Comparison of ENCODE assay signal across 8 cellular contexts in the genomic region with DNA sequence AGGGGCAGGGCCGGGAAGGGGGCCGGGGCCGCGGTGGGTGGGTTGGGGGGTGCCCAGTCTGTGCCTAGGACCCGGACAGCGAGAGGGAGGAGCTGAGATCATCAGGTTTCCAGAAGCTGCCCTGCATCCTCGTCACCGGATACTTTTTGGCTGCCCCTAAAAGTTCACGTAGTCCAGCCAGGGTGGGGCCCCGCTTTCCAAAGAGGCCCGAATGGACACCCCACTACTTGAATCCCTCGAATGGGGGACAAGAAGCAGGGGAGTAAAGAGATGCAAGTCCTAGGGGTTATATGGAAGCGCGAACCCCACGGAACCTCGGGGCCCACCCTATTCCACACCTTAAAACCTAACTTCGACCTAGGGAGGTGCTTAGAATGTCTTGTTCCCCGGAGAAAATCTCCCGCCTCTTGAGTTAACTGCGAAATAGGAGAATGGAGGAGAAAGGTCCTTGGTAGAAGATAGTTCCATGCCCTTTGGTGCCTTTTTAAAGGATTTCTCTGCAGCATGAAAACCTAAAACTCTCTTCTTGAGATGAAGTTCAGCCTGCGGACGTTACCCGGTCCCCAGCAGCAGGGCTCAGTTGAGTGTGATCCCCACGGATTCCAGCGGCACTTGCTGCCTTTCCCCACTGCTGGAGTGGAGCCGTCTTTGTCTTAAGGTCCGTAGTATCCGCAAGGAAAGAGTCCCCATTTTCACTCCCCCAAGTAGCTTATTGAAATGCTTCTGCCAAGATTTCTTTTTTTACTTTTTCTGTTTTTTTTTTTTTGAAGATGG. TPM values are rescaled to one million over a fixed set of nuclear protein-coding genes. Genes with fewer than 3 reads are reported as not detected.
DNase-seq lines count a peak whose midpoint lies in the region; ATAC-seq and TF ChIP-seq lines count a peak whose summit lies in the region.

No MANE protein-coding gene starts in this region.

- CTCF ChIA-PET in HEK293T (lab: Yijun Ruan, JAX) = no interaction called here

- H2AFZ ChIP-seq in MM.1S (ENCODE audit: low read length) (peak overlapping the region; percentile 73), neural cell (ENCODE audit: low read depth, low read length) (no peak overlapping the region)

- H3K27me3 Mint-ChIP-seq in endodermal cell (ENCODE audit: insufficient read depth) = peaks cover 33% of the 10 kb centered on the region

- peak overlapping the region; percentile 39 for H3K27ac Mint-ChIP-seq in endodermal cell

- H3K4me1 Mint-ChIP-seq in endodermal cell = peaks cover 37% of the 10 kb centered on the region

- H3K4me3 Mint-ChIP-seq in endodermal cell = peak overlapping the region; percentile 96

- no peak overlapping the region for H3K27ac ChIP-seq in BLaER1
- no peak overlapping the region for H3K27ac ChIP-seq in MM.1S (ENCODE audit: low read length)
- H3K27ac ChIP-seq in endodermal cell (ENCODE audit: low read depth, low read length) = no peak overlapping the region
- no peak overlapping the region for H3K27ac ChIP-seq in neural cell (ENCODE audit: low read length)

- H3K9ac ChIP-seq in BLaER1 = no peak overlapping the region
- no peak overlapping the region; the same call in 1 of the 2 replicates for H3K9ac ChIP-seq in MM.1S (ENCODE audit: low read length)
- H3K9ac ChIP-seq in endodermal cell (ENCODE audit: extremely low read depth, low read length, poor library complexity, severe bottlenecking) = no peak overlapping the region
- peak overlapping the region; percentile 87 for H3K9ac ChIP-seq in neural cell (ENCODE audit: low read length)

- POLR2A ChIA-PET in HEK293T (lab: Yijun Ruan, JAX) = no interaction called here

- peaks cover 23% of the 10 kb centered on the region for H3K36me3 Mint-ChIP-seq in endodermal cell (ENCODE audit: low read depth)

- peak overlapping the region; percentile 98 for H3K4me2 ChIP-seq in BLaER1
- H3K4me2 ChIP-seq in MM.1S (ENCODE audit: low read depth, low read length) = peak overlapping the region; percentile 69
- no peak overlapping the region for H3K4me2 ChIP-seq in neural cell (ENCODE audit: low read length)

- no peaks in the 10 kb centered on the region for H3K79me2 ChIP-seq in MM.1S (ENCODE audit: low read length)
- no peaks in the 10 kb centered on the region for H3K79me2 ChIP-seq in neural cell (replicated peaks; ENCODE audit: insufficient read depth, low read length)

- peaks cover 4% of the 10 kb centered on the region for H3K9me3 Mint-ChIP-seq in endodermal cell

- peak overlapping the region; percentile 89 for H3K4me3 ChIP-seq in BLaER1
- peak overlapping the region; percentile 64 for H3K4me3 ChIP-seq in MM.1S (ENCODE audit: low read length)
- H3K4me3 ChIP-seq in endodermal cell (ENCODE audit: low read length) = peak overlapping the region; percentile 76
- peak overlapping the region; percentile 77 for H3K4me3 ChIP-seq in neural cell (ENCODE audit: low read length)

- H4K20me1 ChIP-seq in BLaER1 (0 out of 2 replicates have a peak, but pooled peaks cover 7% of the 10 kb centered on the region), MM.1S (ENCODE audit: insufficient read depth, low read length) (no peaks in the 10 kb centered on the region), neural cell (ENCODE audit: insufficient read depth) (no peaks in the 10 kb centered on the region)

- ATAC-seq in HG03108 (IDR thresholded peaks at IDR 0.05; ENCODE audit: unreplicated experiment) (no peak), GM19467 (IDR thresholded peaks at IDR 0.05; ENCODE audit: unreplicated experiment) (no peak)

- 59 to 74% methylated on average over 13 to 28 of the region's 28 CpGs for WGBS in endodermal cell (ENCODE audit: insufficient coverage in 1 of 2, insufficient read length in 1 of 2), 2 experiments

- H3K9me3 ChIP-seq in BLaER1 = no peaks in the 10 kb centered on the region
- no peaks in the 10 kb centered on the region for H3K9me3 ChIP-seq in MM.1S (replicated peaks; ENCODE audit: insufficient read depth, low read length)
- H3K9me3 ChIP-seq in endodermal cell (ENCODE audit: control insufficient read depth, low read length) = no peaks in the 10 kb centered on the region
- no peaks in the 10 kb centered on the region for H3K9me3 ChIP-seq in neural cell (ENCODE audit: low read length)

- no peaks in the 10 kb centered on the region for H3F3A ChIP-seq in MM.1S (ENCODE audit: insufficient read depth, low read length)
- H3F3A ChIP-seq in neural cell (ENCODE audit: insufficient read depth, low read length, poor library complexity, severe bottlenecking) = no peaks in the 10 kb centered on the region

- H3K27me3 ChIP-seq in BLaER1 (peaks cover 25% of the 10 kb centered on the region), MM.1S (replicated peaks; ENCODE audit: insufficient read depth, low read length) (peaks cover 5% of the 10 kb centered on the region; the same call in 1 of the 2 replicates), endodermal cell (ENCODE audit: control insufficient read depth, insufficient read depth, low read length, poor library complexity, severe bottlenecking) (no peaks in the 10 kb centered on the region), neural cell (ENCODE audit: insufficient read depth, low read depth, low read length) (peaks cover 2% of the 10 kb centered on the region)

- no peak for TF ChIP-seq EP300 in neural cell (conservative IDR thresholded peaks at IDR 0.05; ENCODE audit: poor library complexity, severe bottlenecking)

- TF ChIP-seq RAD21 in neural cell (conservative IDR thresholded peaks at IDR 0.05) = no peak

- DNase-seq in MM.1S (no peak), endodermal cell (no peak), NCI-H2107 (lab: John Stamatoyannopoulos, UW) (no peak), HEK293T (ENCODE audit: extremely low spot score) (no peak)

- H3K36me3 ChIP-seq in BLaER1 (no peaks in the 10 kb centered on the region), MM.1S (replicated peaks; ENCODE audit: insufficient read depth, low read length) (no peaks in the 10 kb centered on the region), endodermal cell (ENCODE audit: control insufficient read depth, insufficient read depth, low read length) (peaks cover 27% of the 10 kb centered on the region), neural cell (ENCODE audit: insufficient read depth, low read length) (peaks cover 5% of the 10 kb centered on the region)

- no peak for TF ChIP-seq CTCF in MM.1S (IDR thresholded peaks at IDR 0.05; ENCODE audit: low read length)
- TF ChIP-seq CTCF in endodermal cell (conservative IDR thresholded peaks at IDR 0.05) = no peak
- TF ChIP-seq CTCF in neural cell (IDR thresholded peaks at IDR 0.05; ENCODE audit: poor library complexity, severe bottlenecking) = no peak

- H3K9me2 ChIP-seq in MM.1S (replicated peaks; ENCODE audit: insufficient read depth, low read length) (no peaks in the 10 kb centered on the region), neural cell (ENCODE audit: insufficient read depth, low read length) (no peaks in the 10 kb centered on the region)

- H3K4me1 ChIP-seq in BLaER1 = peaks cover 10% of the 10 kb centered on the region
- H3K4me1 ChIP-seq in MM.1S (ENCODE audit: low read length) = 0 out of 2 replicates have a peak, but pooled peaks cover 3% of the 10 kb centered on the region
- peaks cover 11% of the 10 kb centered on the region for H3K4me1 ChIP-seq in endodermal cell (ENCODE audit: control insufficient read depth, insufficient read depth, low read length)

TF ChIP-seq in neural cell, 6 proteins besides CTCF, POLR2A, EP300 and RAD21:
- no peak for TF ChIP-seq SMC3 (conservative IDR thresholded peaks at IDR 0.05; ENCODE audit: poor library complexity)
- no peak for TF ChIP-seq EZH2 (IDR thresholded peaks at IDR 0.05; ENCODE audit: borderline replicate concordance, insufficient read depth, low read length, poor library complexity, severe bottlenecking)

TF ChIP-seq in HEK293T, 16 proteins besides CTCF, POLR2A, EP300 and RAD21:
- no peak for TF ChIP-seq ARNT (IDR thresholded peaks at IDR 0.05)
- TF ChIP-seq LEF1 (IDR thresholded peaks at IDR 0.05; ENCODE audit: borderline replicate concordance) = no peak
- TF ChIP-seq L3MBTL2 (conservative IDR thresholded peaks at IDR 0.05) = no peak
- TF ChIP-seq FOXA1 (IDR thresholded peaks at IDR 0.05) = no peak
- TF ChIP-seq HDGF (IDR thresholded peaks at IDR 0.05; ENCODE audit: borderline replicate concordance) = no peak
- TF ChIP-seq FOXM1 (IDR thresholded peaks at IDR 0.05; ENCODE audit: borderline replicate concordance) = no peak
- no peak for TF ChIP-seq ZNF384 (IDR thresholded peaks at IDR 0.05)
- TF ChIP-seq SP1 (IDR thresholded peaks at IDR 0.05) = no peak
- no peak for TF ChIP-seq BHLHE40 (IDR thresholded peaks at IDR 0.05; ENCODE audit: borderline replicate concordance)

RNA-seq across cellular contexts. Expression of gene RNF152, which starts 2.1 kb away (rescaled TPM):
- total RNA-seq in endodermal cell = 100 to 1,000 TPM in 1 of 2 donors, 10 to 100 TPM in 1; 90.8 to 119 TPM
- polyA plus RNA-seq in endodermal cell (2013, experiment 1 of 2) = 15.9 TPM
- polyA plus RNA-seq in endodermal cell (2013, experiment 2 of 2) = 23.3 TPM
- 22.9 and 31.1 TPM in 2 replicates for polyA plus RNA-seq in neural cell
- polyA minus RNA-seq in neural cell = 219 and 234 TPM in 2 replicates
